Comparison of ENCODE assay signal across 22 cellular contexts in the genomic region with DNA sequence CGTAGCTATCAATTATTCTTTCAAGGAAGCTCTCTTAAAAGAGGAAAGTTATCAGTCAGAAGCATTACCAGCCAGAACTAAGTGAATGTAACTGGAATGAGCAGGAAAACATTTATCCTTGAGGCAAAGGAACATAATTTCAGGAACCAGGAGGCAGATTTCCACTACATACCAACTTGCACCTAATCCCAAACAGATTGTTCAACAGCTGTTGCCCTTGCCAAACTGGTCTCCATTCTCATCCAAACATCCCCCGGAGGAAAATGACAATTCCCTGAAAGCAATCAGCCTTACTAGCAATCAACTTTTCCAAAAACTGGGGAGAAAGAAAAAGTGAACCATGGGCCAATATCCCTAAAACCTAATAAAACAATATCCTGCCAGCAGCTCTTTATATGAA. TPM values are rescaled to one million over a fixed set of nuclear protein-coding genes. Genes with fewer than 3 reads are reported as not detected.
DNase-seq lines count a peak whose midpoint lies in the region; ATAC-seq and TF ChIP-seq lines count a peak whose summit lies in the region.
"Had no signal": no experiment of that assay in that cellular context is flagged by ENCODE, and none has a peak within 500 bp of the region (broad histone marks: within the 10 kb centered on the region; RNA-seq: fewer than 3 reads in every experiment).

No MANE protein-coding gene starts in this region.

- intact Hi-C loops in breast epithelium (cut with DNase I; ENCODE audit: low total_unique reads) = loop anchor here (5.0 kb wide), 1 partner anchor 304 kb away; a partner anchor contains a TSS
- intact Hi-C loops in right lobe of liver (cut with DNase I) = no loop called here

- no peaks in the 10 kb centered on the region for H3K4me1 ChIP-seq in breast epithelium
- peaks cover 20% of the 10 kb centered on the region for H3K4me1 ChIP-seq in osteoblast (ENCODE audit: insufficient read depth, low read length)
- H3K4me1 ChIP-seq in right lobe of liver = no peaks in the 10 kb centered on the region

- DNase-seq in D341Med (ENCODE audit: low spot score) (peak; percentile 66), NCI-H2171 treated with DMSO at 0.1 percent for 48 hours (lab: John Stamatoyannopoulos, UW) (peak; percentile 78), breast epithelium (ENCODE audit: low spot score in 2 of 2) (no peak), osteoblast (ENCODE audit: insufficient read length, low spot score, missing footprints) (no peak), right lobe of liver (no peak), activated T-cell treated with anti-CD3 and anti-CD28 coated beads for 4 hours (no peak)
- DNase-seq: ACHN; activated CD4-positive, alpha-beta T cell treated with anti-CD3 and anti-CD28 coated beads, Interleukin-2, amount 10 ng/mL, durations not matched to agents 24 days and 14 days; activated gamma-delta T cell treated with Interleukin-2 at 50 U/mL for 16 hours; adrenal gland; central memory CD4-positive, alpha-beta T cell; KBM-7; MV-4-11; NCI-H1930; NCI-H510A; occipital lobe; SHP77; T-helper 1 cell had no signal

- H3K4me3 ChIP-seq in breast epithelium (no peak overlapping the region), osteoblast (ENCODE audit: insufficient read depth, low read length) (no peak overlapping the region), right lobe of liver (no peak overlapping the region)
- H3K4me3 ChIP-seq: adrenal gland had no signal

- no peak overlapping the region for H2AFZ ChIP-seq in osteoblast (ENCODE audit: low read length)

- WGBS in right lobe of liver (ENCODE audit: insufficient coverage, low coverage, low lambda C conversion rate, missing lambda C conversion rate) = 49% methylated on average over 2 of the region's 2 CpGs

- peaks cover 69% of the 10 kb centered on the region for H4K20me1 ChIP-seq in osteoblast (ENCODE audit: insufficient read depth, low read length)

- no peaks in the 10 kb centered on the region for H3K36me3 ChIP-seq in breast epithelium
- peaks cover 12% of the 10 kb centered on the region for H3K36me3 ChIP-seq in osteoblast (ENCODE audit: insufficient read depth, low read length)
- no peaks in the 10 kb centered on the region for H3K36me3 ChIP-seq in right lobe of liver
- H3K36me3 ChIP-seq: adrenal gland had no signal

- H3K27ac ChIP-seq in breast epithelium (peak overlapping the region; percentile 31 to 39), osteoblast (ENCODE audit: low read depth, low read length) (peak overlapping the region; percentile 59), right lobe of liver (no peak overlapping the region)
- H3K27ac ChIP-seq: adrenal gland had no signal

- TF ChIP-seq POLR2A in breast epithelium (IDR thresholded peaks at IDR 0.05) (no peak), right lobe of liver (IDR thresholded peaks at IDR 0.05) (no peak)

- H3K27me3 ChIP-seq in breast epithelium (no peaks in the 10 kb centered on the region), osteoblast (ENCODE audit: insufficient read depth, low read length) (no peaks in the 10 kb centered on the region), right lobe of liver (no peaks in the 10 kb centered on the region)
- H3K27me3 ChIP-seq: adrenal gland had no signal

- ATAC-seq in right lobe of liver (no peak), HG03045 (IDR thresholded peaks at IDR 0.05; ENCODE audit: unreplicated experiment) (no peak), HG02588 (IDR thresholded peaks at IDR 0.05; ENCODE audit: unreplicated experiment) (no peak)
- ATAC-seq: left lobe of liver, sciatic nerve had no signal

- no peak for TF ChIP-seq CTCF in breast epithelium (IDR thresholded peaks at IDR 0.05)
- TF ChIP-seq CTCF in osteoblast (IDR thresholded peaks at IDR 0.05; ENCODE audit: extremely low read depth, low read depth, low read length) = no peak
- no peak for TF ChIP-seq CTCF in right lobe of liver (IDR thresholded peaks at IDR 0.05)

- H3K4me2 ChIP-seq in osteoblast (ENCODE audit: insufficient read depth, low read length) = no peak overlapping the region

- H3K9me3 ChIP-seq in breast epithelium (no peaks in the 10 kb centered on the region), osteoblast (ENCODE audit: low read depth, low read length) (no peaks in the 10 kb centered on the region), right lobe of liver (no peaks in the 10 kb centered on the region)
- H3K9me3 ChIP-seq: adrenal gland had no signal

- peaks cover 92% of the 10 kb centered on the region for H3K79me2 ChIP-seq in osteoblast (ENCODE audit: insufficient read depth, low read length)

RNA-seq across cellular contexts. Expression of a gene that starts 35.0 kb away (rescaled TPM):
- total RNA-seq in breast epithelium = 10 to 100 TPM; 36.2 to 62.9 (median 48.2) TPM
- total RNA-seq in osteoblast = 344 and 453 TPM in 2 replicates
- total RNA-seq in right lobe of liver = 10 to 100 TPM in 5 of 6 experiments, 1 to 10 TPM in 1; 9.0 to 33.2 (median 20.8) TPM

Comparison
In these comparisons a context has a peak if more than half of its experiments do, and no peak if none do; other contexts are left out.
1. DNase-seq: peak in D341Med (single experiment) and NCI-H2171 treated with DMSO at 0.1 percent for 48 hours (single experiment); none in breast epithelium (0 of 2), osteoblast (single experiment), right lobe of liver (0 of 3) and activated T-cell treated with anti-CD3 and anti-CD28 coated beads for 4 hours (single experiment).
2. H3K27ac ChIP-seq: peak in breast epithelium (2 of 2) and osteoblast (single experiment); none in right lobe of liver (0 of 3).